ENCODE assay signal across 8 cellular contexts in the genomic region with DNA sequence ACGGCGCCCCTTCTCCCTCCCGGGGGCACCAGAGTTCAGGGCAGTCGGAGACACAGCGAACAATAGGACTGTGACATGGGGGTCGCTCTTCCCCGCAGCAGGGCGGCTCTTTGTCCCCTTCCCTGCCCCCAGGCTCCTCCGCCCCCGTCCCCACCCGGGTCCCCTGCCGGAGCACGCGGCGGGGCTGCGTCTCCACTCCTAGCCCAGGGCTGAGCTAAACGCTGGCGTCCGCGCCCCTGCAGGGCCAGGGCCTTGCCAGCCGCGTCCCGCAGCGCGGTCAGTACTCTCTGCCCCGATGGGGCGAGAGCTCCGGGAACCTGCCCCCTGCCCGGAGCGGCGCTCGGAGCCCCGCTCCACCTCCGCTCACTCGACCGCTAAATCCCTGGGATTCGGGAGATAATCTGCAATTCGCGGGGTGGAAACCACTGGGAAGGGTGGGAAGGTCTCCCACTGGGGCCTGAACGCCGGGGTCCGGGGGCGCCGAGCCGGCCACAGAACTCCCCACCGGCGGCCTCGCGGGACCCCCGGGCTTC. TPM values are rescaled to one million over a fixed set of nuclear protein-coding genes. Genes with fewer than 3 reads are reported as not detected.
A peak's percentile ranks its signal among the peaks of the same experiment; 100 is the strongest.
DNase-seq lines count a peak whose midpoint lies in the region; ATAC-seq, FAIRE-seq and TF ChIP-seq lines count a peak whose summit lies in the region.

No MANE protein-coding gene starts in this region.

- H3K4me3 Mint-ChIP-seq in activated CD4-positive, alpha-beta memory T cell treated with anti-CD3 and anti-CD28 coated beads, Interleukin-2, amount 10 ng/mL, durations not matched to agents 7 days and 5 days, result peak overlapping the region; percentile 86

- peaks cover 5% of the 10 kb centered on the region for H3K27me3 Mint-ChIP-seq in activated CD4-positive, alpha-beta memory T cell treated with anti-CD3 and anti-CD28 coated beads, Interleukin-2, amount 10 ng/mL, durations not matched to agents 7 days and 5 days

- POLR2A ChIA-PET in activated CD4-positive, alpha-beta memory T cell treated with anti-CD3 and anti-CD28 coated beads, Interleukin-2, amount 10 ng/mL, durations not matched to agents 7 days and 5 days (lab: Charles Lee), result interaction anchor here (0.8 to 3.7 kb wide), 10 partner anchors 10 to 366 kb away, joined by 3 to 52 read pairs (median 6); partner anchors contain the start of genes CCNK, CYP46A1 and SETD3

- WGBS in ovary, 3 donors, result 0 to 1% (median 0%) methylated on average over 23 to 50 of the region's 50 CpGs

- peak overlapping the region; percentile 87 for H3K27ac Mint-ChIP-seq in activated CD4-positive, alpha-beta memory T cell treated with anti-CD3 and anti-CD28 coated beads, Interleukin-2, amount 10 ng/mL, durations not matched to agents 7 days and 5 days

- TF ChIP-seq CTCF in foreskin keratinocyte (conservative IDR thresholded peaks at IDR 0.05) (no peak), ovary (IDR thresholded peaks at IDR 0.05) (no peak)

- DNase-seq in CD1c-positive myeloid dendritic cell (ENCODE audit: extremely low spot score) (peak; percentile 9), HTR-8/SVneo (ENCODE audit: insufficient read length, low spot score) (peak; percentile 46), foreskin keratinocyte (peak in 1 of 2 donors; percentile 37), ovary (peak in 2 of 5 donors; percentile 45 to 63), GOT3 (lab: John Stamatoyannopoulos, UW) (no peak)
- no peak for DNase-seq in activated CD4-positive, alpha-beta memory T cell treated with anti-CD3 and anti-CD28 coated beads, Interleukin-2, amount 10 ng/mL, durations not matched to agents 7 days and 5 days
- DNase-seq in stimulated activated naive CD4-positive, alpha-beta T cell treated with Interleukin-2 at 50 U/mL for 16 hours (lab: John Stamatoyannopoulos, UW), result no peak

- H3K27ac ChIP-seq in foreskin keratinocyte (peak overlapping the region; percentile 26), ovary (peak overlapping the region; percentile 67 to 77)

- no peaks in the 10 kb centered on the region for H3K36me3 ChIP-seq in ovary

- intact Hi-C loops in ovary (cut with DNase I), result loop anchor here in 2 of 4 donors (5.0 kb wide), 2 partner anchors 38 to 83 kb away; no protein-coding TSS in a partner anchor

- H3K4me1 Mint-ChIP-seq in activated CD4-positive, alpha-beta memory T cell treated with anti-CD3 and anti-CD28 coated beads, Interleukin-2, amount 10 ng/mL, durations not matched to agents 7 days and 5 days, result peaks cover 25% of the 10 kb centered on the region

- H3K27me3 ChIP-seq in foreskin keratinocyte, result no peaks in the 10 kb centered on the region
- no peaks in the 10 kb centered on the region for H3K27me3 ChIP-seq in ovary

- H3K9me3 ChIP-seq in ovary, result no peaks in the 10 kb centered on the region

- ATAC-seq in GM19395 (IDR thresholded peaks at IDR 0.05; ENCODE audit: unreplicated experiment) (peak; percentile 31), foreskin keratinocyte (peak; percentile 13)

- no peak for TF ChIP-seq EP300 in ovary (IDR thresholded peaks at IDR 0.05)

- H3K4me3 ChIP-seq in ovary, result peak overlapping the region; percentile 80

- H3K36me3 Mint-ChIP-seq in activated CD4-positive, alpha-beta memory T cell treated with anti-CD3 and anti-CD28 coated beads, Interleukin-2, amount 10 ng/mL, durations not matched to agents 7 days and 5 days (ENCODE audit: low read depth), result no peaks in the 10 kb centered on the region

- no peaks in the 10 kb centered on the region for H3K9me3 Mint-ChIP-seq in activated CD4-positive, alpha-beta memory T cell treated with anti-CD3 and anti-CD28 coated beads, Interleukin-2, amount 10 ng/mL, durations not matched to agents 7 days and 5 days

- no peak for FAIRE-seq in HTR-8/SVneo (lab: Jason Lieb, UNC)

- H3K4me1 ChIP-seq in foreskin keratinocyte (peaks cover 15% of the 10 kb centered on the region), ovary (ENCODE audit: insufficient read depth) (peaks cover 23% of the 10 kb centered on the region)

- TF ChIP-seq POLR2A in ovary (IDR thresholded peaks at IDR 0.05), result no peak

- CTCF ChIA-PET in activated CD4-positive, alpha-beta memory T cell treated with anti-CD3 and anti-CD28 coated beads, Interleukin-2, amount 10 ng/mL, durations not matched to agents 7 days and 5 days (lab: Charles Lee), result interaction anchor here (1.1 to 1.5 kb wide), 2 partner anchors 10 to 78 kb away, joined by 4 read pairs; no protein-coding TSS in a partner anchor

RNA-seq across cellular contexts. Expression of gene CCDC85C, which starts 0.8 kb away (rescaled TPM):
- 10 to 100 TPM; 10.2 to 11.7 TPM for total RNA-seq in activated CD4-positive, alpha-beta memory T cell treated with anti-CD3 and anti-CD28 coated beads, Interleukin-2, amount 10 ng/mL, durations not matched to agents 7 days and 5 days
- total RNA-seq in foreskin keratinocyte (51.9 and 65.2 TPM in 2 replicates), ovary (10 to 100 TPM in 5 of 7 donors, 1 to 10 TPM in 2; 2.1 to 28.4 (median 13.2) TPM)
- polyA plus RNA-seq in foreskin keratinocyte (26.0 and 35.4 TPM in 2 replicates), ovary (1 to 10 TPM; 3.2 to 6.7 TPM)

RNA-seq across cellular contexts. Expression of gene HHIPL1, which starts 40.1 kb away (rescaled TPM):
- under 1 TPM; 0.08 to 0.10 TPM for total RNA-seq in activated CD4-positive, alpha-beta memory T cell treated with anti-CD3 and anti-CD28 coated beads, Interleukin-2, amount 10 ng/mL, durations not matched to agents 7 days and 5 days
- total RNA-seq in foreskin keratinocyte (0.46 and 0.71 TPM in 2 replicates), ovary (1 to 10 TPM in 6 of 7 donors, under 1 TPM in 1; 0.48 to 3.8 (median 2.4) TPM)
- polyA plus RNA-seq in foreskin keratinocyte (0.45 and 0.58 TPM in 2 replicates), ovary (1 to 10 TPM in 1 of 2 donors, under 1 TPM in 1; 0.82 to 1.2 TPM)

Comparison
In these comparisons a context has a peak if more than half of its experiments do, and no peak if none do; other contexts are left out.
1. DNase-seq: peak in CD1c-positive myeloid dendritic cell (single experiment) and HTR-8/SVneo (single experiment); none in activated CD4-positive, alpha-beta memory T cell treated with anti-CD3 and anti-CD28 coated beads, Interleukin-2, amount 10 ng/mL, durations not matched to agents 7 days and 5 days (single experiment), stimulated activated naive CD4-positive, alpha-beta T cell treated with Interleukin-2 at 50 U/mL for 16 hours (single experiment) and GOT3 (single experiment).